ENCODE assay signal across 7 cellular contexts in the genomic region with DNA sequence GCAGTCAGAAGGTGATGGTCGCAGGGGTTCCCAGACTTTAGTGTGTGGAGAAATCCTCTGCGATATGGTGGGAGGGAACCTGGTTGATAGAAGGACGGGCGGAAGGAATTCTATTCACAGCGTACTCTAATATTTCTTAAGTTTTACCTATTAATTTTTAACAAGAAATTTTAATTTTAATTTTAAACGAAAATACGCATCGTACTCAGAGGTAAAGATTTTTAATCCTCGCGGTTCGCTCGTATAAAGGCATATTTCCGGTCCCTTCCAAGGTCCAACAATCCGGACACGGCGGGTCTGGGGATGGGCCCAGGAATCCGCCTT. TPM values are rescaled to one million over a fixed set of nuclear protein-coding genes. Genes with fewer than 3 reads are reported as not detected.
A peak's percentile ranks its signal among the peaks of the same experiment; 100 is the strongest.
DNase-seq lines count a peak whose midpoint lies in the region; ATAC-seq and TF ChIP-seq lines count a peak whose summit lies in the region.

No MANE protein-coding gene starts in this region.

- H3K27ac Mint-ChIP-seq in HFFc6 = no peak overlapping the region; the same call in 1 of the 2 replicates
- H3K27ac Mint-ChIP-seq in activated CD8-positive, alpha-beta T cell treated with anti-CD3 and anti-CD28 coated beads for 36 hours = peak overlapping the region; percentile 52
- peak overlapping the region; percentile 82 to 85 for H3K27ac Mint-ChIP-seq in stimulated activated naive CD8-positive, alpha-beta T cell treated with anti-CD3 and anti-CD28 coated beads, Interleukin-15, amount 100 ng/mL, for 72 hours

- DNase-seq in HFFc6 (no peak), EL (no peak), NOMO-1 treated with DMSO at 0.1 percent for 48 hours (lab: John Stamatoyannopoulos, UW; ENCODE audit: unreplicated experiment) (no peak)
- no peak for DNase-seq in activated CD8-positive, alpha-beta T cell treated with anti-CD3 and anti-CD28 coated beads for 36 hours
- DNase-seq in stimulated activated naive CD8-positive, alpha-beta T cell treated with anti-CD3 and anti-CD28 coated beads, Interleukin-15, amount 100 ng/mL, for 72 hours = no peak

- intact Hi-C loops in activated CD8-positive, alpha-beta T cell treated with anti-CD3 and anti-CD28 coated beads for 36 hours (cut with micrococcal nuclease) = no loop called here

- H3K36me3 Mint-ChIP-seq in HFFc6 (ENCODE audit: low read depth) = peaks cover 5% of the 10 kb centered on the region; the same call in 1 of the 2 replicates
- H3K36me3 Mint-ChIP-seq in activated CD8-positive, alpha-beta T cell treated with anti-CD3 and anti-CD28 coated beads for 36 hours (ENCODE audit: low read depth) = no peaks in the 10 kb centered on the region

- no peak overlapping the region for H3K27ac ChIP-seq in iPS-18a (ENCODE audit: low read length)

- peak overlapping the region; percentile 14 for H3K4me3 ChIP-seq in iPS-18a (ENCODE audit: low read length)

- ATAC-seq in activated CD8-positive, alpha-beta T cell treated with anti-CD3 and anti-CD28 coated beads for 36 hours = no peak
- no peak for ATAC-seq in stimulated activated naive CD8-positive, alpha-beta T cell treated with anti-CD3 and anti-CD28 coated beads, Interleukin-15, amount 100 ng/mL, for 72 hours
- no peak for ATAC-seq in HG02870 (IDR thresholded peaks at IDR 0.05; ENCODE audit: unreplicated experiment)

- POLR2A ChIA-PET in activated CD8-positive, alpha-beta T cell treated with anti-CD3 and anti-CD28 coated beads for 36 hours (lab: Charles Lee) = interaction anchor here (0.6 to 2.2 kb wide), 6 partner anchors 9 to 44 kb away, joined by 3 to 11 read pairs (median 4); no protein-coding TSS in a partner anchor

- peak; percentile 41; the same call in 1 of the 2 replicates for TF ChIP-seq CTCF in HFFc6 (IDR thresholded peaks at IDR 0.05)
- TF ChIP-seq CTCF in activated CD8-positive, alpha-beta T cell treated with anti-CD3 and anti-CD28 coated beads for 36 hours (IDR thresholded peaks at IDR 0.05) = no peak

- peaks cover 11% of the 10 kb centered on the region for H3K27me3 Mint-ChIP-seq in HFFc6 (ENCODE audit: insufficient read depth)
- H3K27me3 Mint-ChIP-seq in activated CD8-positive, alpha-beta T cell treated with anti-CD3 and anti-CD28 coated beads for 36 hours = no peaks in the 10 kb centered on the region
- no peaks in the 10 kb centered on the region for H3K27me3 Mint-ChIP-seq in stimulated activated naive CD8-positive, alpha-beta T cell treated with anti-CD3 and anti-CD28 coated beads, Interleukin-15, amount 100 ng/mL, for 72 hours

- peaks cover 16% of the 10 kb centered on the region for H3K27me3 ChIP-seq in iPS-18a (ENCODE audit: control insufficient read depth, insufficient read depth, low read length)

- H3K9ac ChIP-seq in iPS-18a (ENCODE audit: low read length) = no peak overlapping the region

- H3K4me1 Mint-ChIP-seq in HFFc6 (ENCODE audit: low read depth) = peaks cover 46% of the 10 kb centered on the region
- H3K4me1 Mint-ChIP-seq in activated CD8-positive, alpha-beta T cell treated with anti-CD3 and anti-CD28 coated beads for 36 hours (ENCODE audit: low read depth) = peaks cover 16% of the 10 kb centered on the region
- peaks cover 46% of the 10 kb centered on the region for H3K4me1 Mint-ChIP-seq in stimulated activated naive CD8-positive, alpha-beta T cell treated with anti-CD3 and anti-CD28 coated beads, Interleukin-15, amount 100 ng/mL, for 72 hours

- peak overlapping the region; percentile 84 for H3K4me3 Mint-ChIP-seq in HFFc6
- peak overlapping the region; percentile 70 for H3K4me3 Mint-ChIP-seq in activated CD8-positive, alpha-beta T cell treated with anti-CD3 and anti-CD28 coated beads for 36 hours
- H3K4me3 Mint-ChIP-seq in stimulated activated naive CD8-positive, alpha-beta T cell treated with anti-CD3 and anti-CD28 coated beads, Interleukin-15, amount 100 ng/mL, for 72 hours = peak overlapping the region; percentile 72 to 76

- peaks cover 8% of the 10 kb centered on the region for H3K4me1 ChIP-seq in iPS-18a (ENCODE audit: control insufficient read depth, low read depth, low read length)

- CTCF ChIA-PET in activated CD8-positive, alpha-beta T cell treated with anti-CD3 and anti-CD28 coated beads for 36 hours (lab: Charles Lee) = interaction anchor here (1.0 to 19.4 kb wide), 9 partner anchors 9 to 64 kb away, joined by 3 to 685 read pairs (median 5); no protein-coding TSS in a partner anchor

- no peaks in the 10 kb centered on the region for H3K36me3 ChIP-seq in iPS-18a (ENCODE audit: control insufficient read depth, low read depth, low read length)

- no peaks in the 10 kb centered on the region for H3K9me3 Mint-ChIP-seq in HFFc6
- no peaks in the 10 kb centered on the region for H3K9me3 Mint-ChIP-seq in activated CD8-positive, alpha-beta T cell treated with anti-CD3 and anti-CD28 coated beads for 36 hours
- H3K9me3 Mint-ChIP-seq in stimulated activated naive CD8-positive, alpha-beta T cell treated with anti-CD3 and anti-CD28 coated beads, Interleukin-15, amount 100 ng/mL, for 72 hours = no peaks in the 10 kb centered on the region

- H3K9me3 ChIP-seq in iPS-18a (ENCODE audit: control insufficient read depth, low read depth, low read length) = no peaks in the 10 kb centered on the region

RNA-seq across cellular contexts. Expression of gene SLC48A1, which starts 0.3 kb away (rescaled TPM):
- 10 to 100 TPM; 18.8 to 24.5 (median 21.0) TPM for total RNA-seq in HFFc6 (2021; fragmentation: NEBNext Ultra II Directional; extraction: Animal tissue kit (Norgen Biotek cat#: 25700))
- total RNA-seq in activated CD8-positive, alpha-beta T cell treated with anti-CD3 and anti-CD28 coated beads for 36 hours = 10 to 100 TPM in 1 of 2 experiments, 1 to 10 TPM in 1; 8.8 to 10.2 TPM

RNA-seq across cellular contexts. Expression of gene RAPGEF3, which starts 14.0 kb away (rescaled TPM):
- 1 to 10 TPM; 2.0 to 4.1 (median 3.1) TPM for total RNA-seq in HFFc6 (2021; fragmentation: NEBNext Ultra II Directional; extraction: Animal tissue kit (Norgen Biotek cat#: 25700))
- under 1 TPM; 0.56 to 0.58 TPM for total RNA-seq in activated CD8-positive, alpha-beta T cell treated with anti-CD3 and anti-CD28 coated beads for 36 hours

RNA-seq across cellular contexts. Expression of gene HDAC7, which starts 47.0 kb away (rescaled TPM):
- 100 to 1,000 TPM; 104 to 120 (median 108) TPM for total RNA-seq in HFFc6 (2021; fragmentation: NEBNext Ultra II Directional; extraction: Animal tissue kit (Norgen Biotek cat#: 25700))
- total RNA-seq in activated CD8-positive, alpha-beta T cell treated with anti-CD3 and anti-CD28 coated beads for 36 hours = 100 to 1,000 TPM; 373 to 382 TPM

RNA-seq across cellular contexts. Expression of gene ENDOU, which starts 47.4 kb away (rescaled TPM):
- under 1 TPM in 1 of 6 experiments, not detected in 5; 0.11 TPM for total RNA-seq in HFFc6 (2021; fragmentation: NEBNext Ultra II Directional; extraction: Animal tissue kit (Norgen Biotek cat#: 25700))
- total RNA-seq in activated CD8-positive, alpha-beta T cell treated with anti-CD3 and anti-CD28 coated beads for 36 hours = not detected
